Comparison of ENCODE assay signal across 8 cellular contexts in the genomic region with DNA sequence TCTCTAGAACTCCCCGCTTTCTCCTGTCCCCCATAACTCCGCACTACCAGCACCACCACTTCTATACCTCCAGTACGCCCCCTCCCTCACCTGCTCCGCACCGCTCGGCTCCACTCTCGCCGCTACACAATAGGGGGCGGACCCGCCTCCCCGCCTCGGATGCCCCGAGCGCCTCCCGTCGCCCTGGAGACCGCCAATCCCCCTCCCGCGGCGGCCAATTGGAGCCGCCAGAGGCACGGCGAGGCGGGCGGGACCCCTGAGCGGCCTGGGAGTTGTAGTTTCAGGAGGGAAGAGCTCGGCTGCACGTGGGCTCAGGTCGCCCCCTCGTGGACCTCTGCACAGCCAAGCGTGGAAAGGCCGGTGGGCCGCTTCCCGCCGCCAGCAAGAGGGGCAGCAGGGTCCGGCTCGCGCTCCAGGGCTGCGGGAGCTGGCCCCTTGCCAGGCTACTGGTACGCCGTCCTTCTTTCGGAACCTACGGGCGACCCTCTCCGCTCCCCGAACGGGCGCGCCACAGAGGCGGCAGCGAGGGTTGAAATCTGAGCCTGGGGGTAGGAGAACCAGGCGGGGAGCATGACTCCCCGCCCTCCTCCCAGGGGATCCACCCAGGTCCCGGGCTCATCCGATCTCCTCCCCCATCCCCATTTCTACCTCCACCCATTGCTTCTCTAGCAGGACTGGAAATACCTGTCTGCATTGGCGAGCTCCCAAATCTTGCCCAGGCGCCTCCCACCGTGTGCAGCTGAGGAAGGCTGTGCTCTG. TPM values are rescaled to one million over a fixed set of nuclear protein-coding genes. Genes with fewer than 3 reads are reported as not detected.
DNase-seq lines count a peak whose midpoint lies in the region; ATAC-seq and TF ChIP-seq lines count a peak whose summit lies in the region.

A gene with protein sequence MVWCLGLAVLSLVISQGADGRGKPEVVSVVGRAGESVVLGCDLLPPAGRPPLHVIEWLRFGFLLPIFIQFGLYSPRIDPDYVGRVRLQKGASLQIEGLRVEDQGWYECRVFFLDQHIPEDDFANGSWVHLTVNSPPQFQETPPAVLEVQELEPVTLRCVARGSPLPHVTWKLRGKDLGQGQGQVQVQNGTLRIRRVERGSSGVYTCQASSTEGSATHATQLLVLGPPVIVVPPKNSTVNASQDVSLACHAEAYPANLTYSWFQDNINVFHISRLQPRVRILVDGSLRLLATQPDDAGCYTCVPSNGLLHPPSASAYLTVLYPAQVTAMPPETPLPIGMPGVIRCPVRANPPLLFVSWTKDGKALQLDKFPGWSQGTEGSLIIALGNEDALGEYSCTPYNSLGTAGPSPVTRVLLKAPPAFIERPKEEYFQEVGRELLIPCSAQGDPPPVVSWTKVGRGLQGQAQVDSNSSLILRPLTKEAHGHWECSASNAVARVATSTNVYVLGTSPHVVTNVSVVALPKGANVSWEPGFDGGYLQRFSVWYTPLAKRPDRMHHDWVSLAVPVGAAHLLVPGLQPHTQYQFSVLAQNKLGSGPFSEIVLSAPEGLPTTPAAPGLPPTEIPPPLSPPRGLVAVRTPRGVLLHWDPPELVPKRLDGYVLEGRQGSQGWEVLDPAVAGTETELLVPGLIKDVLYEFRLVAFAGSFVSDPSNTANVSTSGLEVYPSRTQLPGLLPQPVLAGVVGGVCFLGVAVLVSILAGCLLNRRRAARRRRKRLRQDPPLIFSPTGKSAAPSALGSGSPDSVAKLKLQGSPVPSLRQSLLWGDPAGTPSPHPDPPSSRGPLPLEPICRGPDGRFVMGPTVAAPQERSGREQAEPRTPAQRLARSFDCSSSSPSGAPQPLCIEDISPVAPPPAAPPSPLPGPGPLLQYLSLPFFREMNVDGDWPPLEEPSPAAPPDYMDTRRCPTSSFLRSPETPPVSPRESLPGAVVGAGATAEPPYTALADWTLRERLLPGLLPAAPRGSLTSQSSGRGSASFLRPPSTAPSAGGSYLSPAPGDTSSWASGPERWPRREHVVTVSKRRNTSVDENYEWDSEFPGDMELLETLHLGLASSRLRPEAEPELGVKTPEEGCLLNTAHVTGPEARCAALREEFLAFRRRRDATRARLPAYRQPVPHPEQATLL (minus strand): TSS at position 131 of the 759 bp plus-strand sequence. CDS start 2,159 bp downstream, outside the sequence.

- H3K4me1 ChIP-seq in osteoblast (ENCODE audit: insufficient read depth, low read length) (peaks cover 6% of the 10 kb centered on the region), suprapubic skin (peaks cover 80% of the 10 kb centered on the region)

- TF ChIP-seq EP300 in suprapubic skin (IDR thresholded peaks at IDR 0.05): no peak

- no peaks in the 10 kb centered on the region for H3K36me3 Mint-ChIP-seq in activated naive CD4-positive, alpha-beta T cell treated with anti-CD3 and anti-CD28 coated beads, Interleukin-2, amount 10 ng/mL, durations not matched to agents 7 days and 5 days

- H3K27ac ChIP-seq in RWPE1 (peak within 1 kb of the TSS; percentile 94), osteoblast (ENCODE audit: low read depth, low read length) (no peak within 1 kb of the TSS), suprapubic skin (peak within 1 kb of the TSS; percentile 89)

- no peak for ATAC-seq in HG03439 (IDR thresholded peaks at IDR 0.05; ENCODE audit: unreplicated experiment)

- no peak for TF ChIP-seq POLR2A in suprapubic skin (IDR thresholded peaks at IDR 0.05)

- POLR2A ChIA-PET in GM10248 (lab: Yijun Ruan, JAX) (no interaction called here), RWPE1 (lab: Yijun Ruan, JAX; ENCODE audit: low non-redundant PET) (interaction anchor here (0.5 to 1.0 kb wide), 5 partner anchors 14 to 62 kb away, joined by 3 to 5 read pairs (median 3); no protein-coding TSS in a partner anchor)

- H3K9me3 ChIP-seq in osteoblast (ENCODE audit: low read depth, low read length): no peaks in the 10 kb centered on the region
- no peaks in the 10 kb centered on the region for H3K9me3 ChIP-seq in suprapubic skin

- H3K27me3 Mint-ChIP-seq in activated naive CD4-positive, alpha-beta T cell treated with anti-CD3 and anti-CD28 coated beads, Interleukin-2, amount 10 ng/mL, durations not matched to agents 7 days and 5 days: peaks cover 87% of the 10 kb centered on the region

- peak within 1 kb of the TSS; percentile 58 for H3K4me3 ChIP-seq in Jurkat, Clone E6-1 (ENCODE audit: low read length)
- H3K4me3 ChIP-seq in osteoblast (ENCODE audit: insufficient read depth, low read length) (peak within 1 kb of the TSS; percentile 67), suprapubic skin (peak within 1 kb of the TSS; percentile 58)

- H3K36me3 ChIP-seq in osteoblast (ENCODE audit: insufficient read depth, low read length) (no peaks in the 10 kb centered on the region), suprapubic skin (no peaks in the 10 kb centered on the region)

- peak within 1 kb of the TSS; percentile 42 for H3K27ac Mint-ChIP-seq in activated naive CD4-positive, alpha-beta T cell treated with anti-CD3 and anti-CD28 coated beads, Interleukin-2, amount 10 ng/mL, durations not matched to agents 7 days and 5 days

- H3K4me2 ChIP-seq in osteoblast (ENCODE audit: insufficient read depth, low read length): peak within 1 kb of the TSS; percentile 81

- peaks cover 11% of the 10 kb centered on the region for H3K4me1 Mint-ChIP-seq in activated naive CD4-positive, alpha-beta T cell treated with anti-CD3 and anti-CD28 coated beads, Interleukin-2, amount 10 ng/mL, durations not matched to agents 7 days and 5 days

- CTCF ChIA-PET in GM10248 (lab: Yijun Ruan, JAX): interaction anchor here (0.8 to 1.9 kb wide), 7 partner anchors 10 to 163 kb away, joined by 3 to 15 read pairs (median 6); no protein-coding TSS in a partner anchor
- CTCF ChIA-PET in RWPE1 (lab: Yijun Ruan, JAX): interaction anchor here (0.6 to 2.2 kb wide), 9 partner anchors 9 to 825 kb away, joined by 3 to 17 read pairs (median 4); a partner anchor contains a TSS
- CTCF ChIA-PET in activated naive CD4-positive, alpha-beta T cell treated with anti-CD3 and anti-CD28 coated beads, Interleukin-2, amount 10 ng/mL, durations not matched to agents 7 days and 5 days (lab: Charles Lee): interaction anchor here (0.7 to 3.1 kb wide), 6 partner anchors 9 to 146 kb away, joined by 3 to 19 read pairs (median 4); no protein-coding TSS in a partner anchor

- intact Hi-C loops in head of caudate nucleus (cut with DNase I): no loop called here

- H3K4me3 Mint-ChIP-seq in activated naive CD4-positive, alpha-beta T cell treated with anti-CD3 and anti-CD28 coated beads, Interleukin-2, amount 10 ng/mL, durations not matched to agents 7 days and 5 days: peak within 1 kb of the TSS; percentile 16

- 1% methylated on average over 30 of the region's 58 CpGs for WGBS in suprapubic skin

- no peaks in the 10 kb centered on the region for H4K20me1 ChIP-seq in osteoblast (ENCODE audit: insufficient read depth, low read length)

- H3K27me3 ChIP-seq in osteoblast (ENCODE audit: insufficient read depth, low read length) (peaks cover 21% of the 10 kb centered on the region), suprapubic skin (peaks cover 10% of the 10 kb centered on the region)

- DNase-seq in GM10248 (ENCODE audit: extremely low spot score) (peak; percentile 61), RWPE1 (ENCODE audit: low spot score) (peak; percentile 97), head of caudate nucleus (peak; percentile 57 to 94 (median 86)), osteoblast (ENCODE audit: insufficient read length, low spot score, missing footprints) (peak; percentile 95), suprapubic skin (ENCODE audit: low spot score in 2 of 2) (peak; percentile 86 to 87)
- DNase-seq in Jurkat, Clone E6-1 (ENCODE audit: low read depth, low spot score): peak; percentile 78
- DNase-seq in activated naive CD4-positive, alpha-beta T cell treated with anti-CD3 and anti-CD28 coated beads, Interleukin-2, amount 10 ng/mL, durations not matched to agents 7 days and 5 days: peak; percentile 76

- H3K9me3 Mint-ChIP-seq in activated naive CD4-positive, alpha-beta T cell treated with anti-CD3 and anti-CD28 coated beads, Interleukin-2, amount 10 ng/mL, durations not matched to agents 7 days and 5 days: no peaks in the 10 kb centered on the region

- TF ChIP-seq CTCF in GM10248 (IDR thresholded peaks at IDR 0.05; ENCODE audit: control extremely low read depth, extremely low read depth, low read depth, missing control alignments) (peak; percentile 39), RWPE1 (conservative IDR thresholded peaks at IDR 0.05; ENCODE audit: low read depth) (peak; percentile 81), osteoblast (IDR thresholded peaks at IDR 0.05; ENCODE audit: extremely low read depth, low read depth, low read length) (peak; percentile 32), suprapubic skin (IDR thresholded peaks at IDR 0.05) (peak in 1 of 2 donors; percentile 50)

- H3K79me2 ChIP-seq in osteoblast (ENCODE audit: insufficient read depth, low read length): no peaks in the 10 kb centered on the region

- peak within 1 kb of the TSS; percentile 47 for H2AFZ ChIP-seq in osteoblast (ENCODE audit: low read length)

RNA-seq across cellular contexts. Expression of the gene that starts here (rescaled TPM):
- polyA plus RNA-seq in Jurkat, Clone E6-1 (2012; ENCODE audit: insufficient read depth, insufficient read length): 1.4 TPM
- total RNA-seq in osteoblast (under 0.01 TPM in 2 replicates), suprapubic skin (10 to 100 TPM; 26.1 to 44.1 (median 28.4) TPM)

Comparison
In these comparisons a context has a peak if more than half of its experiments do, and no peak if none do; other contexts are left out.
1. RNA of the gene that starts here (total RNA-seq): 26.1 to 44.1 TPM in suprapubic skin; under 0.01 TPM in osteoblast; every median in the first group is over 10 times any median in the second.
2. Peak in DNase-seq, H3K4me3 ChIP-seq and H3K4me2 ChIP-seq in osteoblast; RNA of the gene not detected or under 1 TPM.
3. Peak in every context shown above with its lines, with median percentiles within 50 percentile points of each other: DNase-seq and H3K4me3 ChIP-seq.